In the genomic region with DNA sequence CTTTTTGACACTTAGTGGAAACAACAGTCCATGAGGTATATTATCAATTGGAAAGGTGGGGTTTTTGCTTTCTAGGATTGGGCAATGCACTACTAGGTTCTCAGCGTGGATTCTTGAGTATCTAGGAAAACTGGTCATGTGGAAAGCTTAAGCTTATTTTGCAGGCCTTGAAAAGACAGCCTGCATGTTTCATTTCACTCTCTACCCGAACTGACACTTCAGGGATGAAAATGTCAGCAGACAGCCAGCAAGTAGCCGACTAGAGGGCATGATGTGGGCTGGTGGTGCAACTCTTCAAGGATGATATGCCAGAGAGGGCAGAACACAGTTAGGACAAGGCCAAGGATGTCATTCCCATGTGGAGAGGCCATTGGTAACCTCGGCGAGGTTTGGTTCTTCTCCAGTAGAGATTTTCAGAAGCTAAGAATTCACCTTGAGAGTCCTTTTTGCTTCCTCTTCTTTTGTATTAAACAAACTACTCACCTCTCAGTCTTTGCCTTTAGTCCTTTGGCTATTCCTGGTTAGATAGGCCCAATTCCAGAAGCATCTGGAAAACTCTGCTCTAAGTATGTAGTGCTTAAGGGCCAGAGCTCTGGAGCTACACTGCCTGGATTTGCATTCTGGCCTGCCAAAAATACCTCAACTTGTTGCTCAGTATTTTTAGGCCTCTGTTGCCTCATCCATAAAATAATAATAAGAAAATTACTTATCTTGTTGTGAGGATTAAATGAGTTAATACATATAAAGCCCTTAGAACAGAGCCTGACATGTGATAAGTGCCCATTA, we compare ENCODE assay signal across 15 cellular contexts. TPM values are rescaled to one million over a fixed set of nuclear protein-coding genes. Genes with fewer than 3 reads are reported as not detected.
DNase-seq lines count a peak whose midpoint lies in the region; ATAC-seq and TF ChIP-seq lines count a peak whose summit lies in the region.
"Had no signal": no experiment of that assay in that cellular context is flagged by ENCODE, and none has a peak within 500 bp of the region (broad histone marks: within the 10 kb centered on the region; RNA-seq: fewer than 3 reads in every experiment).

No MANE protein-coding gene starts in this region.

- TF ChIP-seq EP300 in transverse colon (IDR thresholded peaks at IDR 0.05; ENCODE audit: low read depth) = no peak

- WGBS in right lobe of liver (ENCODE audit: insufficient coverage, low coverage, low lambda C conversion rate, missing lambda C conversion rate) = 75% methylated on average over 3 of the region's 5 CpGs
- WGBS in transverse colon (ENCODE audit: low coverage in 1 of 2), 2 donors = 82 to 87% methylated on average over 4 to 5 of the region's 5 CpGs

- H3K9me3 ChIP-seq in right lobe of liver (no peaks in the 10 kb centered on the region), transverse colon (no peaks in the 10 kb centered on the region)

- no peak overlapping the region for H3K4me3 ChIP-seq in right lobe of liver
- H3K4me3 ChIP-seq in transverse colon = no peak overlapping the region
- H3K4me3 ChIP-seq: SK-N-MC had no signal

- peak overlapping the region; percentile 88 for H3K27ac Mint-ChIP-seq in activated naive CD8-positive, alpha-beta T cell
- no peak overlapping the region for H3K27ac Mint-ChIP-seq in activated naive CD8-positive, alpha-beta T cell treated with anti-CD3 and anti-CD28 coated beads, Interleukin-2, amount 50 U/mL, for 24 hours
- H3K27ac Mint-ChIP-seq: nephron progenitor cell had no signal

- H3K4me1 ChIP-seq in right lobe of liver = peaks cover 0 to 84% (median 26%) of the 10 kb centered on the region in 4 donors
- peaks cover 21 to 96% (median 66%) of the 10 kb centered on the region in 4 donors for H3K4me1 ChIP-seq in transverse colon

- H3K4me3 Mint-ChIP-seq in activated naive CD8-positive, alpha-beta T cell = no peak overlapping the region
- H3K4me3 Mint-ChIP-seq in activated naive CD8-positive, alpha-beta T cell treated with anti-CD3 and anti-CD28 coated beads, Interleukin-2, amount 50 U/mL, for 24 hours = no peak overlapping the region
- H3K4me3 Mint-ChIP-seq: nephron progenitor cell had no signal

- H3K4me1 Mint-ChIP-seq in activated naive CD8-positive, alpha-beta T cell (ENCODE audit: low read depth) = peaks cover 46% of the 10 kb centered on the region
- H3K4me1 Mint-ChIP-seq in activated naive CD8-positive, alpha-beta T cell treated with anti-CD3 and anti-CD28 coated beads, Interleukin-2, amount 50 U/mL, for 24 hours = peaks cover 43% of the 10 kb centered on the region

- H3K36me3 ChIP-seq in right lobe of liver (no peaks in the 10 kb centered on the region), transverse colon (no peaks in the 10 kb centered on the region)

- intact Hi-C loops in right lobe of liver (cut with DNase I) (no loop called here), transverse colon (cut with DNase I; ENCODE audit: low total_unique reads) (no loop called here)

- H3K27me3 ChIP-seq in right lobe of liver (no peaks in the 10 kb centered on the region), transverse colon (no peaks in the 10 kb centered on the region)

- no peak for ATAC-seq in activated naive CD8-positive, alpha-beta T cell treated with anti-CD3 and anti-CD28 coated beads, Interleukin-2, amount 50 U/mL, for 24 hours
- ATAC-seq in right lobe of liver = peak in 1 of 4 donors; percentile 7
- no peak for ATAC-seq in HG02571 (IDR thresholded peaks at IDR 0.05; ENCODE audit: unreplicated experiment)
- ATAC-seq in omental fat pad (ENCODE audit: low FRiP score) = no peak

- TF ChIP-seq CTCF in right lobe of liver (IDR thresholded peaks at IDR 0.05) (no peak), transverse colon (IDR thresholded peaks at IDR 0.05) (no peak), omental fat pad (IDR thresholded peaks at IDR 0.05) (no peak)

- peak overlapping the region; percentile 49 to 87 (median 82) for H3K27ac ChIP-seq in right lobe of liver
- H3K27ac ChIP-seq in transverse colon = peak overlapping the region; percentile 60 to 96 (median 78)
- H3K27ac ChIP-seq: SK-N-MC had no signal

- no peaks in the 10 kb centered on the region for H3K9me3 Mint-ChIP-seq in activated naive CD8-positive, alpha-beta T cell (ENCODE audit: low read depth)
- H3K9me3 Mint-ChIP-seq in activated naive CD8-positive, alpha-beta T cell treated with anti-CD3 and anti-CD28 coated beads, Interleukin-2, amount 50 U/mL, for 24 hours = no peaks in the 10 kb centered on the region

- no peak for TF ChIP-seq POLR2A in right lobe of liver (IDR thresholded peaks at IDR 0.05)
- TF ChIP-seq POLR2A in transverse colon (IDR thresholded peaks at IDR 0.05) = no peak

- no peak for DNase-seq in activated naive CD8-positive, alpha-beta T cell treated with anti-CD3 and anti-CD28 coated beads, Interleukin-2, amount 50 U/mL, for 24 hours
- DNase-seq in amniotic epithelial cell (ENCODE audit: low read depth) = peak; percentile 59
- no peak for DNase-seq in right lobe of liver
- DNase-seq in transverse colon = no peak
- DNase-seq in NCI-H226 = no peak
- DNase-seq in omental fat pad (ENCODE audit: low spot score) = no peak
- DNase-seq: activated CD4-positive, alpha-beta T cell treated with anti-CD3 and anti-CD28 coated beads, Interleukin-2, amount 50 U/mL, for 1 hour; cortex of kidney; NCI-H2171; NCI-H748 treated with DMSO at 0.1 percent for 48 hours; nephron progenitor cell; stimulated activated naive CD4-positive, alpha-beta T cell had no signal

- H3K36me3 Mint-ChIP-seq in activated naive CD8-positive, alpha-beta T cell = peaks cover 9% of the 10 kb centered on the region
- H3K36me3 Mint-ChIP-seq in activated naive CD8-positive, alpha-beta T cell treated with anti-CD3 and anti-CD28 coated beads, Interleukin-2, amount 50 U/mL, for 24 hours (ENCODE audit: low read depth) = peaks cover 4% of the 10 kb centered on the region

- in situ Hi-C loops in transverse colon (cut with MboI; ENCODE audit: low pct_ligation_motif_present in 1 of 4, low pct_unique_long_range_greater_than_20kb in 1 of 4, low sequenced_read_pairs in 3 of 4) = loop anchor here in 1 of 4 donors (25.0 kb wide), 1 partner anchor 435 kb away; the partner anchor contains the start of gene BCL6

- no peaks in the 10 kb centered on the region for H3K27me3 Mint-ChIP-seq in activated naive CD8-positive, alpha-beta T cell
- H3K27me3 Mint-ChIP-seq in activated naive CD8-positive, alpha-beta T cell treated with anti-CD3 and anti-CD28 coated beads, Interleukin-2, amount 50 U/mL, for 24 hours = no peaks in the 10 kb centered on the region

RNA-seq across cellular contexts. Expression of gene LPP, which starts 17.9 kb away (rescaled TPM):
- total RNA-seq in right lobe of liver (10 to 100 TPM; 41.5 to 90.5 (median 69.5) TPM), transverse colon (100 to 1,000 TPM; 207 to 592 (median 406) TPM), omental fat pad (100 to 1,000 TPM; 113 to 302 (median 126) TPM)
